In the genomic region with DNA sequence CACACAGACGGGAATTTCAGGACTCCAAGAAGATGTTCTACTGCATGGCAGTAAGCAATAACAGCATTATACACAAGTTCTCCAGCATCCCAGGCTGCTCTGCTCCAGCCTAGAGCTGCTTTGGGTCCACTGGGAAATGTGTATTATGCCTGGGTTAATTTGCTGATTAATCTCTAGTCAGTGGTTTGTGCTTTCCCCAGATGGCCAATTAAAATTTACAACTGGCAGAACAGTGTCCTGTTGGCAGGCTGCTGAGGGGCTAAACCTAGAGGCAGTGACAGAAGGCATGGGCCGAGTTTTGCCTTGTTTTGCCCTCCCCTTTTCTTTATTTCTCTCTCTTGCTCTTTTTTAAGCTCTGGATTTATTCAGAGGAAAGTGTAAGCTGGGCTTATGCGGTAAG, we compare ENCODE assay signal across 18 cellular contexts.
DNase-seq lines count a peak whose midpoint lies in the region; ATAC-seq lines count a peak whose summit lies in the region.
"Had no signal": no experiment of that assay in that cellular context is flagged by ENCODE, and none has a peak within 500 bp of the region (broad histone marks: within the 10 kb centered on the region; RNA-seq: fewer than 3 reads in every experiment).

No MANE protein-coding gene starts in this region.

- no peaks in the 10 kb centered on the region for H3K9me3 ChIP-seq in mesenchymal stem cell (ENCODE audit: control insufficient read depth, low read length)
- H3K9me3 ChIP-seq: Peyer's patch, suprapubic skin had no signal

- H3K79me1 ChIP-seq in mesenchymal stem cell (replicated peaks; ENCODE audit: low read length, poor library complexity, severe bottlenecking) = no peaks in the 10 kb centered on the region

- H2BK120ac ChIP-seq in mesenchymal stem cell (ENCODE audit: low read depth, low read length) = no peak overlapping the region

- DNase-seq in G401 (ENCODE audit: low spot score) (peak; percentile 63), NCI-H1694 (lab: John Stamatoyannopoulos, UW) (peak; percentile 98), SHP77 treated with DMSO at 0.1 percent for 48 hours (lab: John Stamatoyannopoulos, UW) (peak; percentile 14), mesenchymal stem cell (no peak), HCEC 1CT (no peak), NK-92 (lab: John Stamatoyannopoulos, UW; ENCODE audit: unreplicated experiment) (no peak)
- DNase-seq in natural killer cell treated with Interleukin-12 subunit alpha and Interleukin-12 subunit beta and Interleukin-15 and Interleukin-18, amount 100 ng/mL, for 72 hours (ENCODE audit: low spot score) = no peak
- DNase-seq: activated CD4-positive, CD25-positive, alpha-beta regulatory T cell; anterior cingulate cortex; EL; IMR-90; mesendoderm; Peyer's patch; right cardiac atrium; T-helper 1 cell had no signal

- 56% methylated on average over 3 of the region's 3 CpGs for WGBS in mesenchymal stem cell

- no peak overlapping the region for H2AK5ac ChIP-seq in mesenchymal stem cell (ENCODE audit: low read length, severe bottlenecking)

- no peak overlapping the region for H4K8ac ChIP-seq in mesenchymal stem cell (ENCODE audit: low read length)

- H3K4ac ChIP-seq in mesenchymal stem cell (ENCODE audit: low read depth in 1 of 2, low read length in 2 of 2) = no peak overlapping the region

- no peaks in the 10 kb centered on the region for H3K36me3 ChIP-seq in mesenchymal stem cell (ENCODE audit: control insufficient read depth in 1 of 2, insufficient read depth in 2 of 2, low read depth in 1 of 2, low read length in 2 of 2)
- H3K36me3 ChIP-seq: Peyer's patch, suprapubic skin had no signal

- in situ Hi-C loops in G401 (cut with HindIII; ENCODE audit: low sequenced_read_pairs) = no loop called here

- peaks cover 0 to 3% of the 10 kb centered on the region in 2 experiments for H3K27me3 ChIP-seq in mesenchymal stem cell (ENCODE audit: control insufficient read depth in 1 of 2, insufficient read depth in 1 of 2, low read length in 2 of 2)
- H3K27me3 ChIP-seq: Peyer's patch, suprapubic skin had no signal

- no peak overlapping the region for H2BK5ac ChIP-seq in mesenchymal stem cell (ENCODE audit: low read depth, low read length, poor library complexity, severe bottlenecking)

- peak overlapping the region; percentile 27 for H2AFZ ChIP-seq in mesenchymal stem cell (ENCODE audit: low read depth, low read length)

- H3K4me3 ChIP-seq in mesenchymal stem cell (ENCODE audit: insufficient read depth in 1 of 2, low read depth in 1 of 2, low read length in 2 of 2) = no peak overlapping the region
- H3K4me3 ChIP-seq: Peyer's patch, suprapubic skin had no signal

- H3K9ac ChIP-seq in mesenchymal stem cell (ENCODE audit: low read length) = no peak overlapping the region

- no peak overlapping the region for H3K4me3 Mint-ChIP-seq in natural killer cell treated with Interleukin-12 subunit alpha and Interleukin-12 subunit beta and Interleukin-15 and Interleukin-18, amount 100 ng/mL, for 72 hours

- no peak overlapping the region for H3K18ac ChIP-seq in mesenchymal stem cell (ENCODE audit: low read depth in 1 of 2, low read length in 2 of 2)

- H3K27ac ChIP-seq in mesenchymal stem cell (ENCODE audit: low read length, poor library complexity, severe bottlenecking) = no peak overlapping the region
- H3K27ac ChIP-seq: C4-2B, Peyer's patch, suprapubic skin had no signal

- no peak overlapping the region for H2BK12ac ChIP-seq in mesenchymal stem cell (ENCODE audit: low read length in 2 of 2)

- H2BK15ac ChIP-seq in mesenchymal stem cell (ENCODE audit: low read depth, poor library complexity, severe bottlenecking) = no peak overlapping the region

- no peaks in the 10 kb centered on the region for H3K27me3 Mint-ChIP-seq in natural killer cell treated with Interleukin-12 subunit alpha and Interleukin-12 subunit beta and Interleukin-15 and Interleukin-18, amount 100 ng/mL, for 72 hours

- H3K36me3 Mint-ChIP-seq in natural killer cell treated with Interleukin-12 subunit alpha and Interleukin-12 subunit beta and Interleukin-15 and Interleukin-18, amount 100 ng/mL, for 72 hours = no peaks in the 10 kb centered on the region

- no peak overlapping the region for H3K14ac ChIP-seq in mesenchymal stem cell (ENCODE audit: low read length in 2 of 2)

- ATAC-seq in natural killer cell treated with Interleukin-12 subunit alpha and Interleukin-12 subunit beta and Interleukin-15 and Interleukin-18, amount 100 ng/mL, for 72 hours = no peak

- peaks cover 6% of the 10 kb centered on the region for H3K9me3 Mint-ChIP-seq in natural killer cell treated with Interleukin-12 subunit alpha and Interleukin-12 subunit beta and Interleukin-15 and Interleukin-18, amount 100 ng/mL, for 72 hours
- H3K9me3 Mint-ChIP-seq: activated T-helper 2 cell treated with anti-CD3 and anti-CD28 coated beads, Interferon-gamma antibody, Interleukin-2, Interleukin-4, amounts not matched to agents 10 μg/mL and 5 μg/mL and 100 μg/mL, durations not matched to agents 14 hours and 24 hours and 36 hours had no signal

- H3K4me1 ChIP-seq in mesenchymal stem cell (ENCODE audit: control insufficient read depth, insufficient read depth, low read depth, low read length) = no peaks in the 10 kb centered on the region
- H3K4me1 ChIP-seq: Peyer's patch, suprapubic skin had no signal

- H4K91ac ChIP-seq in mesenchymal stem cell (ENCODE audit: low read length) = no peak overlapping the region

- no peak overlapping the region for H3K27ac Mint-ChIP-seq in natural killer cell treated with Interleukin-12 subunit alpha and Interleukin-12 subunit beta and Interleukin-15 and Interleukin-18, amount 100 ng/mL, for 72 hours
- H3K27ac Mint-ChIP-seq: activated T-helper 2 cell treated with anti-CD3 and anti-CD28 coated beads, Interferon-gamma antibody, Interleukin-2, Interleukin-4, amounts not matched to agents 10 μg/mL and 5 μg/mL and 100 μg/mL, durations not matched to agents 14 hours and 24 hours and 36 hours had no signal

- no peak overlapping the region for H3K23ac ChIP-seq in mesenchymal stem cell (ENCODE audit: low read length in 2 of 2)

- H3K4me2 ChIP-seq in mesenchymal stem cell (ENCODE audit: low read length, poor library complexity, severe bottlenecking) = no peak overlapping the region

- no peaks in the 10 kb centered on the region for H3K4me1 Mint-ChIP-seq in natural killer cell treated with Interleukin-12 subunit alpha and Interleukin-12 subunit beta and Interleukin-15 and Interleukin-18, amount 100 ng/mL, for 72 hours (ENCODE audit: low read depth in 2 of 2)

Comparison
In these comparisons a context has a peak if more than half of its experiments do, and no peak if none do; other contexts are left out.
1. DNase-seq: peak in G401 (single experiment), NCI-H1694 (single experiment) and SHP77 treated with DMSO at 0.1 percent for 48 hours (single experiment); none in mesenchymal stem cell (single experiment), HCEC 1CT (single experiment), NK-92 (single experiment) and natural killer cell treated with Interleukin-12 subunit alpha and Interleukin-12 subunit beta and Interleukin-15 and Interleukin-18, amount 100 ng/mL, for 72 hours (single experiment).